ENCODE assay signal across 1 cellular context in genomic region chr9:129613520-129614175, GRCh38.
TF ChIP-seq lines count a peak whose summit lies in the region.

No MANE protein-coding gene starts in this region.

TF ChIP-seq in IMR-90, 13 proteins besides CTCF, POLR2A, EP300 and RAD21:
- TF ChIP-seq CEBPB (IDR thresholded peaks at IDR 0.05; ENCODE audit: low read depth, low read length) (no peak), SMC3 (IDR thresholded peaks at IDR 0.05; ENCODE audit: low read depth, low read length) (no peak), RFX5 (IDR thresholded peaks at IDR 0.05; ENCODE audit: low read depth, low read length) (no peak), FOS (IDR thresholded peaks at IDR 0.05; ENCODE audit: low read depth, low read length) (no peak), NFE2L2 (IDR thresholded peaks at IDR 0.05; ENCODE audit: low read depth, low read length) (no peak), ELK1 (IDR thresholded peaks at IDR 0.05; ENCODE audit: borderline replicate concordance, low read depth, low read length) (no peak), USF2 (IDR thresholded peaks at IDR 0.05; ENCODE audit: low read depth, low read length) (no peak), MAZ (IDR thresholded peaks at IDR 0.05; ENCODE audit: borderline replicate concordance, low read depth, low read length) (no peak), MAFK (IDR thresholded peaks at IDR 0.05; ENCODE audit: low read depth, low read length) (no peak), CHD1 (IDR thresholded peaks at IDR 0.05; ENCODE audit: low read depth, low read length) (no peak), MXI1 (IDR thresholded peaks at IDR 0.05; ENCODE audit: borderline replicate concordance, low read depth, low read length) (no peak), BHLHE40 (IDR thresholded peaks at IDR 0.05; ENCODE audit: low read depth, low read length) (no peak), RCOR1 (IDR thresholded peaks at IDR 0.05; ENCODE audit: insufficient replicate concordance, low read length) (no peak)
